8 cellular contexts compared by ENCODE assay signal in the genomic region with DNA sequence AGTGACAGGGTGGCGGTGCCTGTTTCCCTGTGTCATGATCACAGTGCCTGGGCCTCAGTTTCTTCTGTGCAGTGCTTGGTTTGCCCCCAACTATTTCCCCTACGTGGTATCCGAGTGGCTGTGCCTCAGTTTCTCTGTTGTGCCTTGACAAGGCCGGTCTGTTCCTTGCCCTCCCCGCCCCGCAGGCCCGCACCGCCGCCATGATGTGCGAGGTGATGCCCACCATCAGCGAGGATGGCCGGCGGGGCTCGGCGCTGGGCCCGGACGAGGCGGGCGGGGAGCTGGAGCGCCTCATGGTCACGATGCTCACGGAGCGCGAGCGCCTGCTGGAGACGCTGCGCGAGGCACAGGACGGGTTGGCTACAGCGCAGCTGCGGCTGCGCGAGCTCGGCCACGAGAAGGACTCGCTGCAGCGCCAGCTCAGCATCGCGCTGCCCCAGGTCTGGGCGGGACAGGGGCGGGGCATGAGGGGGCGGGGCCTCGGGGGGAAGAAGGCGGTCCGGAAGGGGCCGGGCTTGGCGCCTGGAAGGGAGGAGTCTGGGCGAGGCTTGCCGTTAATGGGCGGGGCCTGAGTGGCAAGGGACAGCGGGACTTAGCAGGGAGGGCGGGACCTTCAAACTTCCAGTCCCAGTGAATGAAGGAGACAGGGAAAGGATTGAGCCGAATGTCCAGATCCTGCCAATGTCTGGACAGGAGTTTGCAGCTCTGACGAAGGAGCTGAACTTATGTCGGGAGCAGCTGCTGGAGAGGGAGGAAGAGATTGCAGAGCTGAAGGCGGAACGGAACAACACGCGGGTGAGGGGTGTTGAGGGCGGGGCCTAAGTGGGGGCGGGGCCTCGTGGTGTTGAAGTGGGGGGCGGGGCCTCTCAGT.
DNase-seq lines count a peak whose midpoint lies in the region; ATAC-seq and TF ChIP-seq lines count a peak whose summit lies in the region.

No MANE protein-coding gene starts in this region.

- H3K4me3 ChIP-seq in AG10803 (ENCODE audit: low read length): peak overlapping the region; percentile 57

- DNase-seq in AG10803 (ENCODE audit: low read depth): peak; percentile 96
- peak; percentile 97 to 98 for DNase-seq in NCI-H446 (lab: John Stamatoyannopoulos, UW)
- DNase-seq in cerebellar cortex (ENCODE audit: low spot score): peak; percentile 98
- DNase-seq in kidney glomerular epithelial cell (lab: John Stamatoyannopoulos, UW): peak; percentile 91
- peak; percentile 93 to 94 for DNase-seq in stimulated activated CD4-positive, alpha-beta T cell treated with anti-CD3 and anti-CD28 coated beads, Interleukin-15, amount 100 ng/mL, for 48 hours (ENCODE audit: low read depth in 2 of 2)

- no peak; the same call in 1 of the 2 replicates for TF ChIP-seq CTCF in AG10803 (conservative IDR thresholded peaks at IDR 0.05; ENCODE audit: low read length)

- ATAC-seq in GM19035 (IDR thresholded peaks at IDR 0.05; ENCODE audit: unreplicated experiment): peak; percentile 84
- ATAC-seq in HG03280 (IDR thresholded peaks at IDR 0.05; ENCODE audit: unreplicated experiment): peak; percentile 91
- peak; percentile 92 to 95 for ATAC-seq in activated CD4-positive, CD25-positive, alpha-beta regulatory T cell treated with anti-CD3 and anti-CD28 coated beads, Interleukin-2, amount 50 U/mL, for 24 hours

Comparison
In these comparisons a context has a peak if more than half of its experiments do, and no peak if none do; other contexts are left out.
1. Peak in every context shown above with its lines: DNase-seq, ATAC-seq and H3K4me3 ChIP-seq.